Comparison of ENCODE assay signal across 18 cellular contexts in genomic region chr3:179702271-179702947, GRCh38. TPM values are rescaled to one million over a fixed set of nuclear protein-coding genes. Genes with fewer than 3 reads are reported as not detected.
DNase-seq lines count a peak whose midpoint lies in the region; ATAC-seq and TF ChIP-seq lines count a peak whose summit lies in the region.
"Had no signal": no experiment of that assay in that cellular context is flagged by ENCODE, and none has a peak within 500 bp of the region (broad histone marks: within the 10 kb centered on the region; RNA-seq: fewer than 3 reads in every experiment).

No MANE protein-coding gene starts in this region.

- BruUV-seq in MCF 10A (replicated peaks; lab: Mats Ljungman, UMichigan), result no TSS peak
- no TSS peak for BruUV-seq in mammary epithelial cell (replicated peaks; lab: Mats Ljungman, UMichigan)

- intact Hi-C loops in MCF 10A (cut with micrococcal nuclease) (no loop called here), mammary epithelial cell (cut with micrococcal nuclease) (no loop called here), testis (cut with DNase I; ENCODE audit: low total_unique reads) (no loop called here), transverse colon (cut with DNase I; ENCODE audit: low total_unique reads) (loop anchor here (5.0 kb wide), 1 partner anchor 1225 kb away; no protein-coding TSS in a partner anchor), left colon (cut with DNase I, micrococcal nuclease) (no loop called here)

- H3K9me3 ChIP-seq in mammary epithelial cell (replicated peaks; ENCODE audit: insufficient read depth, low read length) (no peaks in the 10 kb centered on the region), testis (no peaks in the 10 kb centered on the region), transverse colon (no peaks in the 10 kb centered on the region)

- POLR2A ChIA-PET in MCF 10A (lab: Yijun Ruan, JAX), result no interaction called here

- H3K4me1 ChIP-seq in mammary epithelial cell (ENCODE audit: insufficient read depth, low read length) (no peaks in the 10 kb centered on the region), testis (peaks cover 6% of the 10 kb centered on the region), transverse colon (no peaks in the 10 kb centered on the region)

- no peaks in the 10 kb centered on the region for H3K4me1 Mint-ChIP-seq in MCF 10A (ENCODE audit: insufficient read depth, unreplicated experiment)
- H3K4me1 Mint-ChIP-seq in brain, result peaks cover 14% of the 10 kb centered on the region
- peaks cover 23% of the 10 kb centered on the region for H3K4me1 Mint-ChIP-seq in glutamatergic neuron (ENCODE audit: low read depth, unreplicated experiment)

- H3K36me3 ChIP-seq in mammary epithelial cell (ENCODE audit: insufficient read depth, low read length) (no peaks in the 10 kb centered on the region), testis (ENCODE audit: low read depth, missing control alignments) (no peaks in the 10 kb centered on the region), transverse colon (no peaks in the 10 kb centered on the region)

- CTCF ChIA-PET in MCF 10A (lab: Yijun Ruan, JAX), result no interaction called here
- CTCF ChIA-PET in mammary epithelial cell (lab: Charles Lee; ENCODE audit: low non-redundant PET), result no interaction called here

- no peak overlapping the region for H3K4me3 Mint-ChIP-seq in MCF 10A (ENCODE audit: unreplicated experiment)
- H3K4me3 Mint-ChIP-seq in brain, result no peak overlapping the region
- H3K4me3 Mint-ChIP-seq in glutamatergic neuron (ENCODE audit: unreplicated experiment), result no peak overlapping the region
- H3K4me3 Mint-ChIP-seq: B cell had no signal

- no peak for TF ChIP-seq POLR2A in testis (IDR thresholded peaks at IDR 0.05)
- no peak for TF ChIP-seq POLR2A in transverse colon (IDR thresholded peaks at IDR 0.05)

- H3K9me3 Mint-ChIP-seq in MCF 10A (ENCODE audit: unreplicated experiment) (no peaks in the 10 kb centered on the region), brain (no peaks in the 10 kb centered on the region), glutamatergic neuron (ENCODE audit: unreplicated experiment) (peaks cover 2% of the 10 kb centered on the region)

- H3K9ac ChIP-seq in mammary epithelial cell (ENCODE audit: insufficient read depth, low read length), result no peak overlapping the region

- ATAC-seq in left colon (no peak), GM18519 (IDR thresholded peaks at IDR 0.05; ENCODE audit: low FRiP score, unreplicated experiment) (no peak)
- ATAC-seq: GM12878 had no signal

- no peaks in the 10 kb centered on the region for H3K79me2 ChIP-seq in mammary epithelial cell (ENCODE audit: insufficient read depth, low read length)

- no peaks in the 10 kb centered on the region for H4K20me1 ChIP-seq in mammary epithelial cell (ENCODE audit: insufficient read depth, low read length)

- in situ Hi-C loops in mammary epithelial cell (cut with MboI; ENCODE audit: low sequenced_read_pairs in 2 of 2) (no loop called here), transverse colon (cut with MboI; ENCODE audit: low pct_ligation_motif_present in 1 of 4, low pct_unique_long_range_greater_than_20kb in 1 of 4, low sequenced_read_pairs in 3 of 4) (no loop called here)

- no peaks in the 10 kb centered on the region for H3K27me3 ChIP-seq in mammary epithelial cell (ENCODE audit: insufficient read depth, low read length)
- no peaks in the 10 kb centered on the region for H3K27me3 ChIP-seq in testis
- H3K27me3 ChIP-seq in transverse colon, result no peaks in the 10 kb centered on the region

- no peak overlapping the region for H2AFZ ChIP-seq in mammary epithelial cell (ENCODE audit: low read depth, low read length)

- dilution Hi-C loops in mammary epithelial cell (cut with HindIII; ENCODE audit: low sequenced_read_pairs), result no loop called here

- H3K36me3 Mint-ChIP-seq in MCF 10A (ENCODE audit: insufficient read depth, unreplicated experiment) (peaks cover 22% of the 10 kb centered on the region), brain (peaks cover 33% of the 10 kb centered on the region), glutamatergic neuron (ENCODE audit: unreplicated experiment) (no peaks in the 10 kb centered on the region)

- no peak overlapping the region for H3K4me2 ChIP-seq in mammary epithelial cell (ENCODE audit: insufficient read depth, low read depth, low read length)

- H3K4me3 ChIP-seq in mammary epithelial cell (replicated peaks in 1 of 3; ENCODE audit: insufficient read depth in 1 of 3, low read depth in 2 of 3, low read length in 3 of 3), result no peak overlapping the region
- no peak overlapping the region for H3K4me3 ChIP-seq in testis
- H3K4me3 ChIP-seq in transverse colon, result no peak overlapping the region
- H3K4me3 ChIP-seq: GM12878 had no signal

- no peak for DNase-seq in MCF 10A (ENCODE audit: unreplicated experiment)
- no peak for DNase-seq in mammary epithelial cell
- no peak for DNase-seq in glutamatergic neuron
- DNase-seq in testis, result no peak
- no peak for DNase-seq in transverse colon
- DNase-seq in left colon, result no peak
- DNase-seq: DMS153, KG1, MV-4-11, NCI-H187, NCI-H345, NCI-H526 treated with DMSO at 0.1 percent for 48 hours, OCI-M1, SIG-M5 had no signal

- no peak overlapping the region for H3K27ac ChIP-seq in mammary epithelial cell (ENCODE audit: insufficient read depth, low read depth, low read length)
- H3K27ac ChIP-seq in testis, result peak overlapping the region; percentile 3 to 28
- no peak overlapping the region for H3K27ac ChIP-seq in transverse colon

- TF ChIP-seq EP300 in transverse colon (IDR thresholded peaks at IDR 0.05; ENCODE audit: low read depth), result no peak

- no peaks in the 10 kb centered on the region for H3K27me3 Mint-ChIP-seq in MCF 10A (ENCODE audit: insufficient read depth, unreplicated experiment)
- H3K27me3 Mint-ChIP-seq in brain, result peaks cover 6% of the 10 kb centered on the region
- H3K27me3 Mint-ChIP-seq in glutamatergic neuron (ENCODE audit: unreplicated experiment), result peaks cover 5% of the 10 kb centered on the region
- H3K27me3 Mint-ChIP-seq: B cell had no signal

- TF ChIP-seq CTCF in MCF 10A (IDR thresholded peaks at IDR 0.05; ENCODE audit: unreplicated experiment), result no peak
- no peak for TF ChIP-seq CTCF in mammary epithelial cell (conservative IDR thresholded peaks at IDR 0.05 in 1 of 2, IDR thresholded peaks at IDR 0.05 in 1 of 2; ENCODE audit: extremely low read depth in 1 of 2, insufficient read depth in 1 of 2, low read depth in 1 of 2, low read length in 2 of 2)
- TF ChIP-seq CTCF in brain (conservative IDR thresholded peaks at IDR 0.05), result no peak
- no peak for TF ChIP-seq CTCF in glutamatergic neuron (IDR thresholded peaks at IDR 0.05; ENCODE audit: partially characterized antibody, unreplicated experiment)
- TF ChIP-seq CTCF in testis (IDR thresholded peaks at IDR 0.05), result no peak
- TF ChIP-seq CTCF in transverse colon (IDR thresholded peaks at IDR 0.05), result no peak

- peak overlapping the region; percentile 74 for H3K27ac Mint-ChIP-seq in MCF 10A (ENCODE audit: low read depth, unreplicated experiment)
- H3K27ac Mint-ChIP-seq in brain, result peak overlapping the region in 3 of 5 experiments; percentile 66 to 79 (median 68)
- peak overlapping the region; percentile 89 for H3K27ac Mint-ChIP-seq in glutamatergic neuron (ENCODE audit: unreplicated experiment)
- H3K27ac Mint-ChIP-seq: B cell had no signal

- 93% methylated on average over 6 of the region's 6 CpGs for WGBS in mammary epithelial cell (ENCODE audit: low coverage, missing lambda C conversion rate)
- WGBS in testis, 2 donors, result 66% methylated on average over 6 of the region's 6 CpGs
- 92 to 100% methylated on average over 4 to 5 of the region's 6 CpGs for WGBS in transverse colon (ENCODE audit: low coverage in 1 of 2), 2 donors

RNA-seq across cellular contexts. Expression of gene USP13, which starts 49.6 kb away (rescaled TPM):
- 9.7 and 11.6 TPM in 2 replicates for total RNA-seq in MCF 10A (2022)
- 1 to 10 TPM; 3.3 to 7.8 TPM for total RNA-seq in mammary epithelial cell
- polyA plus RNA-seq in mammary epithelial cell, result 5.3 TPM
- polyA minus RNA-seq in mammary epithelial cell, result 51.2 TPM
- polyA plus RNA-seq in brain (ENCODE audit: insufficient read depth, low read depth, low replicate concordance), result 10.8 TPM
- 28.5 TPM for total RNA-seq in glutamatergic neuron (ENCODE audit: unreplicated experiment)
- total RNA-seq in testis, result 10 to 100 TPM; 42.0 to 50.3 TPM
- 17.6 TPM for polyA plus RNA-seq in testis (ENCODE audit: insufficient read depth, low read depth, low replicate concordance)
- total RNA-seq in transverse colon, result 1 to 10 TPM; 2.0 to 3.7 (median 2.7) TPM
- 1 to 10 TPM; 3.6 to 4.3 TPM for total RNA-seq in left colon

Comparison
In these comparisons a context has a peak if more than half of its experiments do, and no peak if none do; other contexts are left out.
1. H3K27ac ChIP-seq: peak in testis (2 of 2); none in mammary epithelial cell (single experiment) and transverse colon (0 of 4).
2. Peak in every context shown above with its lines, with median percentiles within 50 percentile points of each other: H3K27ac Mint-ChIP-seq.